In the genomic region with DNA sequence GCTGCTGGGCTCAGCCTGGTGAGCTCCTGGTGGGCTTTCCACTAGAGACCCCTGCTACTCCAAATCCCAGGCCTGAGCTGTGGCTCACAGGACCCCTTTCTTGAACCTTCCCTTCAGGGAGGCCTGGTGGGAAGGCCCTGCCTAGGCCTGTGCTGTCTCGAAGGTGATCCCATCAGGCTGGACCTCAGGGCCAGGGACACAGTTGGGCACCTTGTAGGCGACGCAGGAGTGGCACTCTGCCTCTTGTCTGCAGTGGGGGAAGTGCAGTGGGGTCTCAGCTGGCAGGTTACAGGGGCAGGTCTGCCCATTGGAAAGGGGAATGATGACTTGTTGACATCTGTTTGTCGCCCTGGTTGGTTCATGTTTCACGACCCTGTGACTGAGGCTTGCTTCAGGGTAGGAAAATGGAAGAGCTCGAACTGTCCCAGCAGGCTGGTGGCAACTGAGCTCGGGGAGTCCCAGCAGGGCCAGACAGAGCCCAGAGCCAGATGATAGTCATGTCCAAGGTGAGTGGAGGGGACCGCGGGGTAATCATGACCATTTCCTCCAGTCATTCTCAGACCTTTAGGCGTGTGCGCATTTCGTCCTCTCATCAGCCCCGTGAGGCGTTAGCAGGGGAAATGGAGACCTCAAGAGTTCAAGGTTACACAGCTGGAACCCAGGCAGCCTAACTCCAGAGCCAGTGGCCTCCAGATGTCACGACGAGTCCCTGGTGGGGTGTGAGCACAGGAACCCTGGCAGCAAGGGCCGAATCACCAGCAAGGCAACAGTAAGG, we compare ENCODE assay signal across 19 cellular contexts. TPM values are rescaled to one million over a fixed set of nuclear protein-coding genes. Genes with fewer than 3 reads are reported as not detected.
DNase-seq lines count a peak whose midpoint lies in the region; ATAC-seq, FAIRE-seq and TF ChIP-seq lines count a peak whose summit lies in the region.
"Had no signal": no experiment of that assay in that cellular context is flagged by ENCODE, and none has a peak within 500 bp of the region (broad histone marks: within the 10 kb centered on the region; RNA-seq: fewer than 3 reads in every experiment).

No MANE protein-coding gene starts in this region.

- H3T11ph ChIP-seq in H9 (ENCODE audit: low read length): no peak overlapping the region

- H2BK120ac ChIP-seq in H9 (ENCODE audit: low read depth, low read length, poor library complexity, severe bottlenecking): no peak overlapping the region

- no peak for TF ChIP-seq CTCF in CD4-positive, alpha-beta T cell (IDR thresholded peaks at IDR 0.05)
- TF ChIP-seq CTCF in H9 (conservative IDR thresholded peaks at IDR 0.05) (no peak), kidney (IDR thresholded peaks at IDR 0.05; ENCODE audit: borderline replicate concordance, extremely low read depth, insufficient read depth) (no peak), neutrophil (IDR thresholded peaks at IDR 0.05) (no peak)

- H3K79me1 ChIP-seq in H9 (ENCODE audit: insufficient read depth, low read depth, low read length, poor library complexity, severe bottlenecking): no peaks in the 10 kb centered on the region

- no peak overlapping the region for H4K5ac ChIP-seq in H9 (ENCODE audit: insufficient read length, low read depth, low read length)

- H3K79me2 ChIP-seq in H9 (ENCODE audit: insufficient read depth, low read length): peaks cover 50% of the 10 kb centered on the region; the same call in 1 of the 2 replicates

- peaks cover 2% of the 10 kb centered on the region for H4K20me1 ChIP-seq in H9 (ENCODE audit: control insufficient read depth, insufficient read depth, insufficient read length)

- H3K27ac ChIP-seq in CD4-positive, alpha-beta T cell (ENCODE audit: low read depth, low read length): no peak overlapping the region
- no peak overlapping the region for H3K27ac ChIP-seq in H9 (ENCODE audit: insufficient read length, low read depth, low read length)
- peak overlapping the region; percentile 52 to 63 for H3K27ac ChIP-seq in kidney (ENCODE audit: low read depth in 2 of 2, low read length in 2 of 2)
- H3K27ac ChIP-seq in neutrophil: peak overlapping the region; percentile 87
- H3K27ac ChIP-seq: breast epithelium, foreskin keratinocyte, parathyroid adenoma, vagina had no signal

- no peak overlapping the region for H2AK5ac ChIP-seq in H9 (ENCODE audit: insufficient read length, low read length)

- H3K9me3 ChIP-seq in CD4-positive, alpha-beta T cell (ENCODE audit: control insufficient read depth, low read length): no peaks in the 10 kb centered on the region
- H3K9me3 ChIP-seq in H9 (ENCODE audit: control insufficient read depth, low read depth, low read length) (no peaks in the 10 kb centered on the region), kidney (ENCODE audit: control insufficient read depth in 1 of 2, low read length in 2 of 2) (no peaks in the 10 kb centered on the region), neutrophil (no peaks in the 10 kb centered on the region)
- H3K9me3 ChIP-seq: breast epithelium, MG63, vagina had no signal

- H3K27me3 ChIP-seq in CD4-positive, alpha-beta T cell (ENCODE audit: control insufficient read depth, insufficient read depth, low read length): no peaks in the 10 kb centered on the region
- H3K27me3 ChIP-seq in H9 (ENCODE audit: insufficient read depth, low read length) (no peaks in the 10 kb centered on the region), neutrophil (no peaks in the 10 kb centered on the region)
- H3K27me3 ChIP-seq: breast epithelium, foreskin keratinocyte, MG63, vagina had no signal

- H3K36me3 ChIP-seq in kidney (ENCODE audit: control insufficient read depth in 1 of 2, insufficient read depth in 2 of 2, low read length in 2 of 2) (no peaks in the 10 kb centered on the region), neutrophil (peaks cover 18% of the 10 kb centered on the region)
- H3K36me3 ChIP-seq: breast epithelium had no signal

- intact Hi-C loops in CD4-positive, alpha-beta T cell (cut with DNase I, micrococcal nuclease): no loop called here
- intact Hi-C loops in kidney (cut with DNase I): no loop called here
- intact Hi-C loops in left ventricle myocardium superior (cut with micrococcal nuclease): no loop called here

- H3K4me3 ChIP-seq in kidney (ENCODE audit: low read length in 2 of 2) (peak overlapping the region in 1 of 2 donors; percentile 14), neutrophil (ENCODE audit: low read depth in 1 of 2, low read length in 1 of 2) (no peak overlapping the region)
- H3K4me3 ChIP-seq: breast epithelium, MG63, vagina had no signal

- H3K4me3 Mint-ChIP-seq in CD4-positive, alpha-beta T cell: no peak overlapping the region
- H3K4me3 Mint-ChIP-seq in H9: no peak overlapping the region
- H3K4me3 Mint-ChIP-seq: activated T-cell treated with anti-CD3 and anti-CD28 coated beads, Interleukin-2, amount 50 U/mL, for 72 hours had no signal

- WGBS in H9 (ENCODE audit: extremely low coverage, insufficient read length, low lambda C conversion rate): no CpG with 5 or more reads among the region's 17 CpGs

- no peak overlapping the region for H3K4me2 ChIP-seq in H9 (ENCODE audit: insufficient read depth, insufficient read length, low read length)

- H2AFZ ChIP-seq in H9 (ENCODE audit: low read length): no peak overlapping the region
- H2AFZ ChIP-seq: parathyroid adenoma had no signal

- no peak overlapping the region for H4K8ac ChIP-seq in H9 (replicated peaks; ENCODE audit: insufficient read length, low read depth, low read length)

- no peak for FAIRE-seq in kidney (lab: Jason Lieb, UNC)
- FAIRE-seq: TTC549 had no signal

- H3K23me2 ChIP-seq in H9 (ENCODE audit: insufficient read length, low read depth, low read length, poor library complexity, severe bottlenecking): no peaks in the 10 kb centered on the region

- H3K23ac ChIP-seq in H9 (ENCODE audit: insufficient read length, low read depth, low read length): no peak overlapping the region

- peak overlapping the region; percentile 40 for H3K27ac Mint-ChIP-seq in CD4-positive, alpha-beta T cell
- H3K27ac Mint-ChIP-seq in H9: peak overlapping the region; percentile 46 to 91 (median 86); a peak in 5 of 7 replicates
- H3K27ac Mint-ChIP-seq: activated T-cell treated with anti-CD3 and anti-CD28 coated beads, Interleukin-2, amount 50 U/mL, for 72 hours had no signal

- H3K36me3 Mint-ChIP-seq in CD4-positive, alpha-beta T cell (ENCODE audit: low read depth): peaks cover 41% of the 10 kb centered on the region
- H3K36me3 Mint-ChIP-seq in H9 (ENCODE audit: insufficient read depth in 1 of 3, low read depth in 3 of 3): peaks cover 14 to 30% (median 29%) of the 10 kb centered on the region in 3 experiments

- no peaks in the 10 kb centered on the region for H3K9me3 Mint-ChIP-seq in CD4-positive, alpha-beta T cell
- no peaks in the 10 kb centered on the region for H3K9me3 Mint-ChIP-seq in H9

- no peak overlapping the region for H3K4ac ChIP-seq in H9 (ENCODE audit: low read depth, low read length)

- H3K4me1 Mint-ChIP-seq in CD4-positive, alpha-beta T cell (ENCODE audit: low read depth): peaks cover 74% of the 10 kb centered on the region
- H3K4me1 Mint-ChIP-seq in H9: peaks cover 55 to 65% of the 10 kb centered on the region in 2 experiments

- no peak overlapping the region for H3K56ac ChIP-seq in H9 (ENCODE audit: insufficient read length, low read depth, low read length)

- H3K4me1 ChIP-seq in H9 (ENCODE audit: insufficient read depth, low read length) (peaks cover 13% of the 10 kb centered on the region; the same call in 1 of the 2 replicates), kidney (ENCODE audit: control insufficient read depth in 1 of 2, insufficient read depth in 1 of 2, low read depth in 1 of 2, low read length in 2 of 2) (peaks cover 58 to 65% of the 10 kb centered on the region in 2 donors), neutrophil (ENCODE audit: control insufficient read depth in 1 of 2, insufficient read depth in 1 of 2, low read depth in 1 of 2, low read length in 1 of 2) (peaks cover 92 to 98% of the 10 kb centered on the region in 2 experiments)
- H3K4me1 ChIP-seq: breast epithelium, foreskin keratinocyte, parathyroid adenoma had no signal

- H2BK20ac ChIP-seq in H9 (ENCODE audit: low read depth, low read length, poor library complexity, severe bottlenecking): no peak overlapping the region

- DNase-seq in CD4-positive, alpha-beta T cell: no peak
- DNase-seq in H9: no peak
- DNase-seq in kidney: no peak
- DNase-seq in left ventricle myocardium superior: no peak
- DNase-seq in stimulated activated CD4-positive, alpha-beta T cell treated with anti-CD3 and anti-CD28 coated beads, Interleukin-4, amount 100 ng/mL, for 4 hours: no peak
- no peak for DNase-seq in activated CD8-positive, alpha-beta memory T cell treated with anti-CD3 and anti-CD28 coated beads, Interleukin-2, amount 50 U/mL, for 48 hours
- DNase-seq: activated CD4-positive, alpha-beta T cell treated with anti-CD3 and anti-CD28 coated beads, Interleukin-2, amount 50 U/mL, for 4 hours; activated T-cell treated with anti-CD3 and anti-CD28 coated beads, Interleukin-2, amount 50 U/mL, for 72 hours; cortex of kidney; foreskin keratinocyte; MG63; NCI-H1694; NCI-H226; RPMI8226 had no signal

- no peak overlapping the region for H2BK15ac ChIP-seq in H9 (ENCODE audit: low read depth, low read length)

- H2BK5ac ChIP-seq in H9 (ENCODE audit: insufficient read length, low read length): no peak overlapping the region

- H3K9ac ChIP-seq in H9 (ENCODE audit: extremely low read depth, insufficient read length, low read length): no peak overlapping the region
- no peak overlapping the region for H3K9ac ChIP-seq in kidney (ENCODE audit: low read length in 2 of 2)
- H3K9ac ChIP-seq: parathyroid adenoma had no signal

- H2BK12ac ChIP-seq in H9 (ENCODE audit: insufficient read length, low read depth, low read length): no peak overlapping the region

- no peak overlapping the region for H3K14ac ChIP-seq in H9 (ENCODE audit: insufficient read depth, low read length)

- ATAC-seq in CD4-positive, alpha-beta T cell (ENCODE audit: poor library complexity): no peak
- no peak for ATAC-seq in left ventricle myocardium superior
- ATAC-seq: activated T-cell treated with anti-CD3 and anti-CD28 coated beads, Interleukin-2, amount 50 U/mL, for 72 hours; foreskin keratinocyte had no signal

- no peaks in the 10 kb centered on the region for H3K27me3 Mint-ChIP-seq in CD4-positive, alpha-beta T cell
- H3K27me3 Mint-ChIP-seq in H9 (ENCODE audit: low read depth): no peaks in the 10 kb centered on the region; the same call in 1 of the 2 replicates

- no peak overlapping the region for H4K91ac ChIP-seq in H9 (ENCODE audit: insufficient read length, low read depth, low read length)

- POLR2A ChIA-PET in CD4-positive, alpha-beta T cell (lab: Charles Lee): no interaction called here

- CTCF ChIA-PET in CD4-positive, alpha-beta T cell (lab: Charles Lee): no interaction called here

- H3K18ac ChIP-seq in H9 (ENCODE audit: insufficient read length, low read depth, low read length): no peak overlapping the region

RNA-seq across cellular contexts. Expression of a gene that starts 11.3 kb away (rescaled TPM):
- 10 to 100 TPM; 33.5 to 35.3 TPM for total RNA-seq in CD4-positive, alpha-beta T cell
- 48.2 and 49.7 TPM in 2 replicates for total RNA-seq in H9 (2021)
- total RNA-seq in kidney: 65.7 TPM
- 16.6 TPM for polyA plus RNA-seq in kidney (ENCODE audit: insufficient read depth, low read depth, low replicate concordance)
- total RNA-seq in left ventricle myocardium superior: 9.7 TPM

Comparison
In these comparisons a context has a peak if more than half of its experiments do, and no peak if none do; other contexts are left out.
1. H3K27ac ChIP-seq: peak in kidney (2 of 2) and neutrophil (single experiment); none in CD4-positive, alpha-beta T cell (single experiment) and H9 (single experiment).